18 cellular contexts compared by ENCODE assay signal in the genomic region with DNA sequence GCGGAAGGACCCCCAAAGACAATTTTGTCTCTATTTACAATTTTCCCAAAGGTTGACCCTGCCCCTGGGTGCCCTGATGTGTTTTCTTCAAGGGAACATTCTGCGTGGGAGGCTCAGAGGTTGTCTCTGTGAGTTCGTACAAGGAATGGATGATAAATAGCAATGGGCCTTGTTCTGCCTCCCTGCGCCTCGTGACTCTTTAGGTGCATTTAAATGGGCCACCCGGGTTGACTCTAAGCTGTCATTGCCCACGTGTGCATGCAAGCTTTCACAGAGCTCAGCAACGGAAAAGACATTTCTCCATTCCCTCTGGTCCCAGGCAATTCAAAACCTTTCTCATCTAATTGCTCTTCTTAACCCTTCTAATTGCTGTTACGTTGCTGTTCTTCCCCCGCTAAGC.
DNase-seq lines count a peak whose midpoint lies in the region; ATAC-seq, FAIRE-seq and TF ChIP-seq lines count a peak whose summit lies in the region.
"Had no signal": no experiment of that assay in that cellular context is flagged by ENCODE, and none has a peak within 500 bp of the region (broad histone marks: within the 10 kb centered on the region; RNA-seq: fewer than 3 reads in every experiment).

No MANE protein-coding gene starts in this region.

- H2BK20ac ChIP-seq in H9 (ENCODE audit: low read depth, low read length, poor library complexity, severe bottlenecking): no peak overlapping the region

- H3K18ac ChIP-seq in H9 (ENCODE audit: insufficient read length, low read depth, low read length): no peak overlapping the region

- no peaks in the 10 kb centered on the region for H3K36me3 ChIP-seq in CD4-positive, CD25-positive, alpha-beta regulatory T cell (ENCODE audit: control insufficient read depth, insufficient read depth, low read length)
- H3K36me3 ChIP-seq in naive thymus-derived CD4-positive, alpha-beta T cell (ENCODE audit: control insufficient read depth in 2 of 3, insufficient read depth in 3 of 3, low read length in 3 of 3): no peaks in the 10 kb centered on the region
- H3K36me3 ChIP-seq in lower lobe of right lung: no peaks in the 10 kb centered on the region
- H3K36me3 ChIP-seq: BLaER1 treated with 17β-estradiol and CSF1 and Interleukin-3, amounts not matched to agents 10 nM and 100 nM had no signal

- no peak overlapping the region for H2BK120ac ChIP-seq in H9 (ENCODE audit: low read depth, low read length, poor library complexity, severe bottlenecking)

- H3K36me3 Mint-ChIP-seq in CD4-positive, CD25-positive, alpha-beta regulatory T cell: no peaks in the 10 kb centered on the region
- H3K36me3 Mint-ChIP-seq in WTC11: no peaks in the 10 kb centered on the region
- H3K36me3 Mint-ChIP-seq in naive thymus-derived CD4-positive, alpha-beta T cell: no peaks in the 10 kb centered on the region
- H3K36me3 Mint-ChIP-seq in H9 (ENCODE audit: insufficient read depth in 1 of 3, low read depth in 3 of 3): no peaks in the 10 kb centered on the region

- no peak overlapping the region for H4K5ac ChIP-seq in H9 (ENCODE audit: insufficient read length, low read depth, low read length)

- no peak overlapping the region for H3K4me2 ChIP-seq in H9 (ENCODE audit: insufficient read depth, insufficient read length, low read length)

- H3K4ac ChIP-seq in H9 (ENCODE audit: low read depth, low read length): no peak overlapping the region

- H2AK5ac ChIP-seq in H9 (ENCODE audit: insufficient read length, low read length): no peak overlapping the region

- no peak overlapping the region for H2AFZ ChIP-seq in H9 (ENCODE audit: low read length)
- H2AFZ ChIP-seq: GM23248 had no signal

- intact Hi-C loops in naive thymus-derived CD4-positive, alpha-beta T cell (cut with micrococcal nuclease): no loop called here
- intact Hi-C loops in lower lobe of right lung (cut with DNase I): loop anchor here (10.0 kb wide), 1 partner anchor 291 kb away; no protein-coding TSS in a partner anchor

- H3K56ac ChIP-seq in H9 (ENCODE audit: insufficient read length, low read depth, low read length): no peak overlapping the region

- H2BK12ac ChIP-seq in H9 (ENCODE audit: insufficient read length, low read depth, low read length): no peak overlapping the region

- H2BK15ac ChIP-seq in H9 (ENCODE audit: low read depth, low read length): no peak overlapping the region

- no peak overlapping the region for H3K4me3 Mint-ChIP-seq in CD4-positive, CD25-positive, alpha-beta regulatory T cell
- H3K4me3 Mint-ChIP-seq in WTC11: no peak overlapping the region
- no peak overlapping the region for H3K4me3 Mint-ChIP-seq in naive thymus-derived CD4-positive, alpha-beta T cell
- H3K4me3 Mint-ChIP-seq in H9: no peak overlapping the region
- H3K4me3 Mint-ChIP-seq: CD4-positive, alpha-beta T cell; HFFc6 had no signal

- WGBS in H9 (ENCODE audit: extremely low coverage, insufficient read length, low lambda C conversion rate): no CpG with 5 or more reads among the region's 10 CpGs

- H4K8ac ChIP-seq in H9 (replicated peaks; ENCODE audit: insufficient read length, low read depth, low read length): no peak overlapping the region

- TF ChIP-seq CTCF in WTC11 (IDR thresholded peaks at IDR 0.05): no peak
- no peak for TF ChIP-seq CTCF in H9 (conservative IDR thresholded peaks at IDR 0.05)
- TF ChIP-seq CTCF in lower lobe of right lung (IDR thresholded peaks at IDR 0.05): no peak

- no peak overlapping the region for H3K27ac ChIP-seq in CD4-positive, CD25-positive, alpha-beta regulatory T cell (ENCODE audit: insufficient read depth, low read length, poor library complexity, severe bottlenecking)
- H3K27ac ChIP-seq in naive thymus-derived CD4-positive, alpha-beta T cell (ENCODE audit: low read depth, low read length): no peak overlapping the region
- H3K27ac ChIP-seq in H9 (ENCODE audit: insufficient read length, low read depth, low read length) (no peak overlapping the region), lower lobe of right lung (no peak overlapping the region)
- H3K27ac ChIP-seq: BLaER1 treated with 17β-estradiol and CSF1 and Interleukin-3, amounts not matched to agents 10 nM and 100 nM; GM23248; HL-60 had no signal

- H3K23ac ChIP-seq in H9 (ENCODE audit: insufficient read length, low read depth, low read length): no peak overlapping the region

- H3K27me3 ChIP-seq in CD4-positive, CD25-positive, alpha-beta regulatory T cell (ENCODE audit: control insufficient read depth, insufficient read depth, low read length): no peaks in the 10 kb centered on the region
- no peaks in the 10 kb centered on the region for H3K27me3 ChIP-seq in naive thymus-derived CD4-positive, alpha-beta T cell (ENCODE audit: control insufficient read depth in 2 of 2, insufficient read depth in 2 of 2, low read length in 2 of 2)
- H3K27me3 ChIP-seq in H9 (ENCODE audit: insufficient read depth, low read length) (no peaks in the 10 kb centered on the region), lower lobe of right lung (ENCODE audit: low read depth) (peaks cover under 1% of the 10 kb centered on the region)
- H3K27me3 ChIP-seq: BLaER1 treated with 17β-estradiol and CSF1 and Interleukin-3, amounts not matched to agents 10 nM and 100 nM had no signal

- H3K9me3 ChIP-seq in CD4-positive, CD25-positive, alpha-beta regulatory T cell (ENCODE audit: control insufficient read depth in 2 of 2, low read length in 2 of 2): no peaks in the 10 kb centered on the region
- no peaks in the 10 kb centered on the region for H3K9me3 ChIP-seq in naive thymus-derived CD4-positive, alpha-beta T cell (ENCODE audit: control insufficient read depth in 2 of 3, low read length in 3 of 3)
- H3K9me3 ChIP-seq in H9 (ENCODE audit: control insufficient read depth, low read depth, low read length) (no peaks in the 10 kb centered on the region), lower lobe of right lung (no peaks in the 10 kb centered on the region)
- H3K9me3 ChIP-seq: BLaER1 treated with 17β-estradiol and CSF1 and Interleukin-3, amounts not matched to agents 10 nM and 100 nM had no signal

- H3T11ph ChIP-seq in H9 (ENCODE audit: low read length): no peak overlapping the region

- CTCF ChIA-PET in WTC11 (lab: Charles Lee): interaction anchor here (2.0 kb wide), 1 partner anchor 66 kb away, joined by 4 read pairs; no protein-coding TSS in a partner anchor
- CTCF ChIA-PET in naive thymus-derived CD4-positive, alpha-beta T cell (lab: Charles Lee): no interaction called here

- no peaks in the 10 kb centered on the region for H3K9me3 Mint-ChIP-seq in CD4-positive, CD25-positive, alpha-beta regulatory T cell
- H3K9me3 Mint-ChIP-seq in WTC11: no peaks in the 10 kb centered on the region
- no peaks in the 10 kb centered on the region for H3K9me3 Mint-ChIP-seq in naive thymus-derived CD4-positive, alpha-beta T cell
- no peaks in the 10 kb centered on the region for H3K9me3 Mint-ChIP-seq in H9
- H3K9me3 Mint-ChIP-seq: CD4-positive, alpha-beta T cell had no signal

- H3K4me1 ChIP-seq in CD4-positive, CD25-positive, alpha-beta regulatory T cell (ENCODE audit: control insufficient read depth, insufficient read depth, low read length, poor library complexity, severe bottlenecking): peaks cover 18% of the 10 kb centered on the region
- peaks cover 0 to 15% of the 10 kb centered on the region in 2 donors for H3K4me1 ChIP-seq in naive thymus-derived CD4-positive, alpha-beta T cell (ENCODE audit: control insufficient read depth in 2 of 2, insufficient read depth in 2 of 2, low read length in 2 of 2)
- H3K4me1 ChIP-seq in H9 (ENCODE audit: insufficient read depth, low read length) (no peaks in the 10 kb centered on the region; the same call in 1 of the 2 replicates), lower lobe of right lung (peaks cover 9% of the 10 kb centered on the region)

- no peaks in the 10 kb centered on the region for H3K79me2 ChIP-seq in H9 (ENCODE audit: insufficient read depth, low read length)

- no peak overlapping the region for H4K91ac ChIP-seq in H9 (ENCODE audit: insufficient read length, low read depth, low read length)

- peak overlapping the region in 2 of 3 donors; percentile 10 to 32 for H3K27ac Mint-ChIP-seq in CD4-positive, CD25-positive, alpha-beta regulatory T cell
- H3K27ac Mint-ChIP-seq in WTC11: no peak overlapping the region
- H3K27ac Mint-ChIP-seq in naive thymus-derived CD4-positive, alpha-beta T cell: peak overlapping the region in 5 of 9 donors; percentile 1 to 45 (median 9)
- H3K27ac Mint-ChIP-seq in H9: no peak overlapping the region; a peak in 2 of 7 replicates
- H3K27ac Mint-ChIP-seq: CD4-positive, alpha-beta T cell; HFFc6 had no signal

- POLR2A ChIA-PET in WTC11 (lab: Charles Lee): no interaction called here
- POLR2A ChIA-PET in naive thymus-derived CD4-positive, alpha-beta T cell (lab: Charles Lee): interaction anchor here (0.8 kb wide), 1 partner anchor 42 kb away, joined by 3 read pairs; no protein-coding TSS in a partner anchor

- H3K23me2 ChIP-seq in H9 (ENCODE audit: insufficient read length, low read depth, low read length, poor library complexity, severe bottlenecking): no peaks in the 10 kb centered on the region

- no peaks in the 10 kb centered on the region for H4K20me1 ChIP-seq in H9 (ENCODE audit: control insufficient read depth, insufficient read depth, insufficient read length)
- H4K20me1 ChIP-seq: BLaER1 treated with 17β-estradiol and CSF1 and Interleukin-3, amounts not matched to agents 10 nM and 100 nM had no signal

- H3K4me3 ChIP-seq in CD4-positive, CD25-positive, alpha-beta regulatory T cell (ENCODE audit: low read depth, low read length): no peak overlapping the region
- H3K4me3 ChIP-seq in naive thymus-derived CD4-positive, alpha-beta T cell (ENCODE audit: low read length): no peak overlapping the region
- no peak overlapping the region for H3K4me3 ChIP-seq in lower lobe of right lung
- H3K4me3 ChIP-seq: BLaER1 treated with 17β-estradiol and CSF1 and Interleukin-3, amounts not matched to agents 10 nM and 100 nM; GM23248 had no signal

- H3K14ac ChIP-seq in H9 (ENCODE audit: insufficient read depth, low read length): no peak overlapping the region

- peak; percentile 30 for FAIRE-seq in urothelium cell line (lab: Jason Lieb, UNC)

- ATAC-seq in CD4-positive, CD25-positive, alpha-beta regulatory T cell (ENCODE audit: low read depth in 2 of 2): no peak
- ATAC-seq in WTC11 (no peak), lower lobe of right lung (no peak), HG02870 (IDR thresholded peaks at IDR 0.05; ENCODE audit: unreplicated experiment) (no peak)
- ATAC-seq in naive thymus-derived CD4-positive, alpha-beta T cell: no peak

- DNase-seq in CD4-positive, CD25-positive, alpha-beta regulatory T cell: no peak
- DNase-seq in WTC11 (ENCODE audit: low spot score) (no peak), urothelium cell line (ENCODE audit: low spot score) (no peak), H9 (no peak), lower lobe of right lung (no peak)
- DNase-seq in naive thymus-derived CD4-positive, alpha-beta T cell: no peak
- DNase-seq: 8988T; AML-193; CD4-positive, alpha-beta T cell; DMS153; DND-41; GF-D8; GM23248; HCEC 1CT; HFFc6 had no signal

- H3K27me3 Mint-ChIP-seq in CD4-positive, CD25-positive, alpha-beta regulatory T cell: no peaks in the 10 kb centered on the region
- H3K27me3 Mint-ChIP-seq in WTC11 (ENCODE audit: low read depth) (peaks cover 2% of the 10 kb centered on the region; the same call in 1 of the 2 replicates), H9 (ENCODE audit: low read depth) (peaks cover 26% of the 10 kb centered on the region)
- peaks cover 0 to 3% (median 0%) of the 10 kb centered on the region in 5 donors for H3K27me3 Mint-ChIP-seq in naive thymus-derived CD4-positive, alpha-beta T cell
- H3K27me3 Mint-ChIP-seq: CD4-positive, alpha-beta T cell had no signal

- H3K79me1 ChIP-seq in H9 (ENCODE audit: insufficient read depth, low read depth, low read length, poor library complexity, severe bottlenecking): no peaks in the 10 kb centered on the region

- no peak overlapping the region for H2BK5ac ChIP-seq in H9 (ENCODE audit: insufficient read length, low read length)

- H3K4me1 Mint-ChIP-seq in CD4-positive, CD25-positive, alpha-beta regulatory T cell: peaks cover 0 to 25% (median 5%) of the 10 kb centered on the region in 4 donors
- H3K4me1 Mint-ChIP-seq in WTC11: peaks cover 30% of the 10 kb centered on the region
- peaks cover 4 to 35% (median 31%) of the 10 kb centered on the region in 7 donors for H3K4me1 Mint-ChIP-seq in naive thymus-derived CD4-positive, alpha-beta T cell
- H3K4me1 Mint-ChIP-seq in H9: peaks cover 23 to 28% of the 10 kb centered on the region in 2 experiments

- H3K9ac ChIP-seq in H9 (ENCODE audit: extremely low read depth, insufficient read length, low read length): no peak overlapping the region
- H3K9ac ChIP-seq: BLaER1 treated with 17β-estradiol and CSF1 and Interleukin-3, amounts not matched to agents 10 nM and 100 nM; GM23248 had no signal

Comparison
In these comparisons a context has a peak if more than half of its experiments do, and no peak if none do; other contexts are left out.
1. H3K27ac Mint-ChIP-seq: peak in CD4-positive, CD25-positive, alpha-beta regulatory T cell (2 of 3) and naive thymus-derived CD4-positive, alpha-beta T cell (5 of 9); none in WTC11 (single experiment) and H9 (0 of 3).